Comparison of ENCODE assay signal across 23 cellular contexts in genomic region chr5:148968311-148968710, GRCh38.
DNase-seq lines count a peak whose midpoint lies in the region; ATAC-seq and TF ChIP-seq lines count a peak whose summit lies in the region.
"Had no signal": no experiment of that assay in that cellular context is flagged by ENCODE, and none has a peak within 500 bp of the region (broad histone marks: within the 10 kb centered on the region; RNA-seq: fewer than 3 reads in every experiment).

No MANE protein-coding gene starts in this region.

- peaks cover 8% of the 10 kb centered on the region for H3K4me1 Mint-ChIP-seq in endodermal cell
- H3K4me1 Mint-ChIP-seq: activated CD4-positive, alpha-beta T cell treated with anti-CD3 and anti-CD28 coated beads for 36 hours had no signal

- peaks cover 3% of the 10 kb centered on the region for H3K4me1 ChIP-seq in endodermal cell (ENCODE audit: control insufficient read depth, insufficient read depth, low read length)
- peaks cover 4% of the 10 kb centered on the region for H3K4me1 ChIP-seq in mucosa of descending colon (ENCODE audit: low read depth)
- H3K4me1 ChIP-seq in vagina = peaks cover 47% of the 10 kb centered on the region
- H3K4me1 ChIP-seq: uterus had no signal

- ATAC-seq in mucosa of descending colon = peak; percentile 13
- no peak for ATAC-seq in GM18907 (IDR thresholded peaks at IDR 0.05; ENCODE audit: unreplicated experiment)
- ATAC-seq in omental fat pad (ENCODE audit: low FRiP score) = no peak
- ATAC-seq: activated CD4-positive, alpha-beta T cell treated with anti-CD3 and anti-CD28 coated beads for 36 hours; GM12878; natural killer cell treated with Interleukin-12 subunit alpha and Interleukin-12 subunit beta and Interleukin-15 and Interleukin-18, amount 100 ng/mL, for 72 hours had no signal

- no peak overlapping the region for H3K27ac ChIP-seq in endodermal cell (ENCODE audit: low read depth, low read length)
- H3K27ac ChIP-seq in vagina = peak overlapping the region; percentile 2
- H3K27ac ChIP-seq: uterus had no signal

- no peaks in the 10 kb centered on the region for H3K36me3 Mint-ChIP-seq in endodermal cell (ENCODE audit: low read depth)
- H3K36me3 Mint-ChIP-seq: CD4-positive, alpha-beta memory T cell; natural killer cell treated with Interleukin-12 subunit alpha and Interleukin-12 subunit beta and Interleukin-15 and Interleukin-18, amount 100 ng/mL, for 72 hours had no signal

- WGBS in endodermal cell (ENCODE audit: insufficient coverage in 1 of 2, insufficient read length in 1 of 2), 2 experiments = 76% methylated on average over 2 of the region's 2 CpGs; no CpG with 5 or more reads in 1 of the 2 experiments

- peaks cover 12% of the 10 kb centered on the region for H3K27me3 ChIP-seq in endodermal cell (ENCODE audit: control insufficient read depth, insufficient read depth, low read length, poor library complexity, severe bottlenecking)
- H3K27me3 ChIP-seq in vagina = no peaks in the 10 kb centered on the region
- H3K27me3 ChIP-seq: dorsolateral prefrontal cortex, uterus had no signal

- no peak for TF ChIP-seq CTCF in endodermal cell (conservative IDR thresholded peaks at IDR 0.05)
- no peak for TF ChIP-seq CTCF in mucosa of descending colon (IDR thresholded peaks at IDR 0.05)
- TF ChIP-seq CTCF in vagina (IDR thresholded peaks at IDR 0.05) = no peak
- no peak for TF ChIP-seq CTCF in omental fat pad (IDR thresholded peaks at IDR 0.05)

- H3K36me3 ChIP-seq in endodermal cell (ENCODE audit: control insufficient read depth, insufficient read depth, low read length) (no peaks in the 10 kb centered on the region), mucosa of descending colon (ENCODE audit: low read depth) (no peaks in the 10 kb centered on the region), vagina (no peaks in the 10 kb centered on the region)
- H3K36me3 ChIP-seq: uterus had no signal

- H3K9me3 Mint-ChIP-seq in endodermal cell = no peaks in the 10 kb centered on the region
- H3K9me3 Mint-ChIP-seq: activated naive CD4-positive, alpha-beta T cell treated with anti-CD3 and anti-CD28 coated beads for 36 hours; natural killer cell treated with Interleukin-12 subunit alpha and Interleukin-12 subunit beta and Interleukin-15 and Interleukin-18, amount 100 ng/mL, for 72 hours had no signal

- DNase-seq in M059J (ENCODE audit: low read depth) = peak; percentile 74
- peak; percentile 44 for DNase-seq in endodermal cell
- DNase-seq in mucosa of descending colon = no peak
- DNase-seq in vagina (ENCODE audit: extremely low spot score in 2 of 2) = peak in 1 of 2 donors; percentile 71
- no peak for DNase-seq in NCI-H2196 (lab: John Stamatoyannopoulos, UW; ENCODE audit: unreplicated experiment)
- DNase-seq in omental fat pad (ENCODE audit: low spot score) = no peak
- DNase-seq: activated CD4-positive, alpha-beta T cell treated with anti-CD3 and anti-CD28 coated beads for 36 hours; activated naive CD4-positive, alpha-beta T cell treated with anti-CD3 and anti-CD28 coated beads for 36 hours; activated T-cell treated with anti-CD3 and anti-CD28 coated beads, Interleukin-2, amount 50 U/mL, for 48 hours; amygdala; CD4-positive, alpha-beta memory T cell; central memory CD4-positive, alpha-beta T cell; dorsolateral prefrontal cortex; GDM1; NCI-H1048; NCI-H1930; NCI-H345; OCI-M1; SHP77 treated with DMSO at 0.1 percent for 48 hours; uterus had no signal

- no peak overlapping the region for H3K9ac ChIP-seq in endodermal cell (ENCODE audit: extremely low read depth, low read length, poor library complexity, severe bottlenecking)

- H3K4me3 ChIP-seq in endodermal cell (ENCODE audit: low read length) (no peak overlapping the region), mucosa of descending colon (no peak overlapping the region), vagina (no peak overlapping the region)
- H3K4me3 ChIP-seq: dorsolateral prefrontal cortex, GM12878, uterus had no signal

- no peak overlapping the region for H3K4me3 Mint-ChIP-seq in endodermal cell
- H3K4me3 Mint-ChIP-seq: activated CD4-positive, alpha-beta T cell treated with anti-CD3 and anti-CD28 coated beads for 36 hours; activated naive CD4-positive, alpha-beta T cell treated with anti-CD3 and anti-CD28 coated beads for 36 hours; CD4-positive, alpha-beta memory T cell; natural killer cell treated with Interleukin-12 subunit alpha and Interleukin-12 subunit beta and Interleukin-15 and Interleukin-18, amount 100 ng/mL, for 72 hours had no signal

- H3K27me3 Mint-ChIP-seq in endodermal cell (ENCODE audit: insufficient read depth) = peaks cover 11% of the 10 kb centered on the region
- H3K27me3 Mint-ChIP-seq: activated CD4-positive, alpha-beta T cell treated with anti-CD3 and anti-CD28 coated beads for 36 hours; natural killer cell treated with Interleukin-12 subunit alpha and Interleukin-12 subunit beta and Interleukin-15 and Interleukin-18, amount 100 ng/mL, for 72 hours had no signal

- no peak for TF ChIP-seq POLR2A in vagina (IDR thresholded peaks at IDR 0.05)

- no peak overlapping the region for H3K27ac Mint-ChIP-seq in endodermal cell
- H3K27ac Mint-ChIP-seq: activated CD4-positive, alpha-beta T cell treated with anti-CD3 and anti-CD28 coated beads for 36 hours; activated naive CD4-positive, alpha-beta T cell treated with anti-CD3 and anti-CD28 coated beads for 36 hours; CD4-positive, alpha-beta memory T cell; natural killer cell treated with Interleukin-12 subunit alpha and Interleukin-12 subunit beta and Interleukin-15 and Interleukin-18, amount 100 ng/mL, for 72 hours had no signal

- H3K9me3 ChIP-seq in endodermal cell (ENCODE audit: control insufficient read depth, low read length) (no peaks in the 10 kb centered on the region), mucosa of descending colon (no peaks in the 10 kb centered on the region), vagina (no peaks in the 10 kb centered on the region)
- H3K9me3 ChIP-seq: uterus had no signal

- intact Hi-C loops in mucosa of descending colon (cut with DNase I, micrococcal nuclease) (no loop called here), vagina (cut with DNase I) (no loop called here)

Comparison
In these comparisons a context has a peak if more than half of its experiments do, and no peak if none do; other contexts are left out.
1. DNase-seq: peak in M059J (single experiment) and endodermal cell (single experiment); none in mucosa of descending colon (0 of 3), NCI-H2196 (single experiment) and omental fat pad (single experiment).